Comparison of ENCODE assay signal across 25 cellular contexts in the genomic region with DNA sequence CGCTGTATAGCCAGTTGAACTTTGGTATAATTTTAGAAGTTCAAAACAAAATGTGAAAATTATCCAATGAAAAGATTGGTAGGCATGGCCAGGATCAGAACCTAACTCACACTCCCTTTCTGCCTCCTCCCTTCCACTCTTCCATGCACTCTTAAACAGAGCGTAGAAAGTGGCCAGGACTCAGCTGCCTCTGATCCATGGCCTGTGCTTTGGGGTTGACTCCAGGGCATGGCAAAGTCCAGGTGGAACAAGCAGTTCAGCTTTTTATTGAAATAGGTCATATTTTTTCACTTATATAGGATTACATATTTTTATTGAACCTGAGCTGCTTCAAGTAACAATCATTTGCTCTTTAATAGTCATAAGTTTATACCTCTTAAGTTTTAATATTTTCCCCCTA. TPM values are rescaled to one million over a fixed set of nuclear protein-coding genes. Genes with fewer than 3 reads are reported as not detected.
DNase-seq lines count a peak whose midpoint lies in the region; ATAC-seq, FAIRE-seq and TF ChIP-seq lines count a peak whose summit lies in the region.
"Had no signal": no experiment of that assay in that cellular context is flagged by ENCODE, and none has a peak within 500 bp of the region (broad histone marks: within the 10 kb centered on the region; RNA-seq: fewer than 3 reads in every experiment).

No MANE protein-coding gene starts in this region.

- H3K4me3 ChIP-seq in liver (ENCODE audit: low read depth in 1 of 3, low read length in 3 of 3) (no peak overlapping the region), HepG2 (replicated peaks in 1 of 3; ENCODE audit: insufficient read depth in 1 of 3, low read depth in 2 of 3, low read length in 3 of 3) (no peak overlapping the region), dorsolateral prefrontal cortex (no peak overlapping the region), right lobe of liver (no peak overlapping the region)
- H3K4me3 ChIP-seq: A549; BLaER1 treated with 17β-estradiol and CSF1 and Interleukin-3, amounts not matched to agents 10 nM and 100 nM; GM12878; GM23248 had no signal

- POLR2A ChIA-PET in HepG2 (lab: Yijun Ruan, JAX): interaction anchor here (1.3 kb wide), 1 partner anchor 25 kb away, joined by 4 read pairs; no protein-coding TSS in a partner anchor

- H3K9me3 ChIP-seq in liver (ENCODE audit: control insufficient read depth in 4 of 4, low read length in 3 of 4) (no peaks in the 10 kb centered on the region), HepG2 (ENCODE audit: low read length) (no peaks in the 10 kb centered on the region), right lobe of liver (no peaks in the 10 kb centered on the region)
- H3K9me3 ChIP-seq: A549; BE2C; BLaER1 treated with 17β-estradiol and CSF1 and Interleukin-3, amounts not matched to agents 10 nM and 100 nM had no signal

- H3K4me2 ChIP-seq in HepG2 (ENCODE audit: low read depth, low read length): no peak overlapping the region
- H3K4me2 ChIP-seq: A549; BLaER1 treated with 17β-estradiol and CSF1 and Interleukin-3, amounts not matched to agents 10 nM and 100 nM had no signal

- intact Hi-C loops in HepG2 (cut with micrococcal nuclease; ENCODE audit: unreplicated experiment): no loop called here
- intact Hi-C loops in dorsolateral prefrontal cortex (cut with DNase I): loop anchor here (5.0 kb wide), 2 partner anchors 38 to 282 kb away; a partner anchor contains a TSS
- intact Hi-C loops in right lobe of liver (cut with DNase I): no loop called here

- H3K27me3 ChIP-seq in liver (ENCODE audit: control insufficient read depth in 4 of 4, insufficient read depth in 4 of 4, low read length in 3 of 4) (no peaks in the 10 kb centered on the region), HepG2 (ENCODE audit: control insufficient read depth in 1 of 2, insufficient read depth in 2 of 2, low read length in 2 of 2) (no peaks in the 10 kb centered on the region; a peak in 1 of 5 replicates), dorsolateral prefrontal cortex (no peaks in the 10 kb centered on the region), right lobe of liver (no peaks in the 10 kb centered on the region)
- H3K27me3 ChIP-seq: BE2C; BLaER1 treated with 17β-estradiol and CSF1 and Interleukin-3, amounts not matched to agents 10 nM and 100 nM had no signal

- no peak for DNase-seq in HepG2 (ENCODE audit: low spot score)
- no peak for DNase-seq in dorsolateral prefrontal cortex
- peak in 1 of 3 donors; percentile 61 for DNase-seq in right lobe of liver
- DNase-seq in NCI-H128 (lab: John Stamatoyannopoulos, UW; ENCODE audit: unreplicated experiment): no peak
- DNase-seq in mesenteric fat pad (ENCODE audit: low spot score): no peak
- no peak for DNase-seq in activated CD4-positive, alpha-beta T cell treated with anti-CD3 and anti-CD28 coated beads, Interleukin-2, amount 50 U/mL, for 1 hour
- DNase-seq: 8988T; ACHN; AML-193; BE2C; CD4-positive, alpha-beta T cell; CD8-positive, alpha-beta memory T cell; DMS 273 treated with DMSO at 0.1 percent for 48 hours; DMS79; EL; GDM1; GM23248; H7; HCEC 1CT had no signal

- in situ Hi-C loops in HepG2 (cut with HindIII; ENCODE audit: extremely low pct_ligation_motif_present, low pct_unique_long_range_greater_than_20kb): loop anchor here (5.0 to 10.0 kb wide), 2 partner anchors 37 to 275 kb away; no protein-coding TSS in a partner anchor

- TF ChIP-seq POLR2A in HepG2 (IDR thresholded peaks at IDR 0.05; ENCODE audit: insufficient read depth in 1 of 2, low read depth in 2 of 2, low read length in 2 of 2) (no peak), right lobe of liver (IDR thresholded peaks at IDR 0.05) (no peak)

- ATAC-seq in HepG2: no peak
- peak; percentile 44 to 83 (median 62) for ATAC-seq in right lobe of liver
- ATAC-seq: A549, GM12878 had no signal

- H3K9ac ChIP-seq in liver (ENCODE audit: low read depth in 1 of 2, low read length in 2 of 2) (no peak overlapping the region), HepG2 (ENCODE audit: insufficient read depth, low read depth, low read length) (no peak overlapping the region)
- H3K9ac ChIP-seq: BLaER1 treated with 17β-estradiol and CSF1 and Interleukin-3, amounts not matched to agents 10 nM and 100 nM; GM23248 had no signal

- no TSS peak for BruUV-seq in HepG2 (replicated peaks; lab: Mats Ljungman, UMichigan)

- H3K4me1 ChIP-seq in liver (ENCODE audit: control insufficient read depth in 4 of 4, insufficient read depth in 4 of 4, low read length in 3 of 4): peaks cover 0 to 10% (median 8%) of the 10 kb centered on the region in 4 donors
- peaks cover 10% of the 10 kb centered on the region; the same call in 1 of the 2 replicates for H3K4me1 ChIP-seq in HepG2 (ENCODE audit: insufficient read depth, low read length)
- H3K4me1 ChIP-seq in right lobe of liver: peaks cover 0 to 8% (median 1%) of the 10 kb centered on the region in 4 donors
- H3K4me1 ChIP-seq: A549; BE2C; BLaER1 treated with 17β-estradiol and CSF1 and Interleukin-3, amounts not matched to agents 10 nM and 100 nM had no signal

- FAIRE-seq in HepG2 (lab: Jason Lieb, UNC): no peak
- FAIRE-seq: A549, D721Med, GM12878, H1 had no signal

- WGBS in liver: 73% methylated on average over 2 of the region's 2 CpGs
- 97% methylated on average over 2 of the region's 2 CpGs for WGBS in HepG2 (ENCODE audit: low lambda C conversion rate)
- 66% methylated on average over 2 of the region's 2 CpGs for WGBS in right lobe of liver (ENCODE audit: insufficient coverage, low coverage, low lambda C conversion rate, missing lambda C conversion rate)

- H2AFZ ChIP-seq in HepG2 (ENCODE audit: low read length): no peak overlapping the region
- H2AFZ ChIP-seq: GM23248 had no signal

- H3K36me3 ChIP-seq in liver (ENCODE audit: control insufficient read depth in 4 of 4, insufficient read depth in 3 of 4, low read depth in 1 of 4, low read length in 3 of 4): peaks cover 0 to 18% (median 8%) of the 10 kb centered on the region in 4 donors
- H3K36me3 ChIP-seq in HepG2 (replicated peaks in 1 of 2; ENCODE audit: control insufficient read depth in 1 of 2, insufficient read depth in 2 of 2, low read length in 2 of 2): peaks cover 0 to 14% of the 10 kb centered on the region in 2 experiments; a peak in 4 of 5 replicates
- H3K36me3 ChIP-seq in right lobe of liver: peaks cover 0 to 7% (median 2%) of the 10 kb centered on the region in 4 donors
- H3K36me3 ChIP-seq: BE2C had no signal

- TF ChIP-seq EP300 in HepG2 (IDR thresholded peaks at IDR 0.05; ENCODE audit: low read depth in 2 of 2, low read length in 2 of 2) (no peak), HepG2 (CRISPR knock-in tag; IDR thresholded peaks at IDR 0.05; ENCODE audit: borderline replicate concordance) (no peak)

- no peak overlapping the region for H3K27ac ChIP-seq in liver (ENCODE audit: low read depth in 1 of 2, low read length in 2 of 2)
- H3K27ac ChIP-seq in HepG2 (ENCODE audit: extremely low read length, insufficient read depth, low read length): no peak overlapping the region
- peak overlapping the region in 34 of 59 donors; percentile 1 to 84 (median 66) for H3K27ac ChIP-seq in dorsolateral prefrontal cortex
- peak overlapping the region in 1 of 3 donors; percentile 48 for H3K27ac ChIP-seq in right lobe of liver
- H3K27ac ChIP-seq: A549; BLaER1 treated with 17β-estradiol and CSF1 and Interleukin-3, amounts not matched to agents 10 nM and 100 nM; GM23248 had no signal

- no peaks in the 10 kb centered on the region for H3K79me2 ChIP-seq in HepG2 (ENCODE audit: insufficient read depth, low read length)

- TF ChIP-seq RAD21 in liver (IDR thresholded peaks at IDR 0.05) (no peak), HepG2 (CRISPR knock-in tag; IDR thresholded peaks at IDR 0.05) (no peak)

- H4K20me1 ChIP-seq in HepG2 (ENCODE audit: insufficient read depth, low read length): no peaks in the 10 kb centered on the region
- H4K20me1 ChIP-seq: BLaER1 treated with 17β-estradiol and CSF1 and Interleukin-3, amounts not matched to agents 10 nM and 100 nM had no signal

- TF ChIP-seq CTCF in liver (IDR thresholded peaks at IDR 0.05; ENCODE audit: low read depth, low read length, missing input control) (no peak), HepG2 (CRISPR knock-in tag; IDR thresholded peaks at IDR 0.05) (no peak), dorsolateral prefrontal cortex (IDR thresholded peaks at IDR 0.05 in 54 of 56, conservative IDR thresholded peaks at IDR 0.05 in 2 of 56; ENCODE audit: low read depth in 1 of 56, partially characterized antibody in 56 of 56) (no peak), right lobe of liver (IDR thresholded peaks at IDR 0.05) (no peak)

- CTCF ChIA-PET in HepG2 (lab: Yijun Ruan, JAX; ENCODE audit: low intra/inter-chr PET ratio, low total read pairs): no interaction called here

RNA-seq across cellular contexts. Expression of a gene that starts 26.2 kb away (rescaled TPM):
- 10 to 100 TPM in 1 of 2 donors, 1 to 10 TPM in 1; 9.1 to 11.9 TPM for total RNA-seq in liver
- 10 to 100 TPM; 12.9 to 13.2 TPM for polyA plus RNA-seq in liver
- total RNA-seq in HepG2 (2016; rRNA removed; fragmentation: Illumina TruSeq; extraction: Trizol): 13.3 and 15.2 TPM in 2 replicates
- total RNA-seq in HepG2 (2016; cell fraction: cytosol; rRNA removed; fragmentation: Illumina TruSeq; extraction: Trizol; ENCODE audit: low read depth): 6.0 and 8.5 TPM in 2 replicates
- total RNA-seq in HepG2 (2016; cell fraction: insoluble cytoplasmic fraction; rRNA removed; fragmentation: Illumina TruSeq; extraction: Trizol): 11.4 and 14.0 TPM in 2 replicates
- total RNA-seq in HepG2 (2016; cell fraction: membrane; rRNA removed; fragmentation: Illumina TruSeq; extraction: Trizol): 12.0 and 14.5 TPM in 2 replicates
- 6.6 and 8.8 TPM in 2 replicates for total RNA-seq in HepG2 (2016; cell fraction: nucleus; rRNA removed; fragmentation: Illumina TruSeq; extraction: Trizol)
- 10.0 and 10.5 TPM in 2 replicates for polyA plus RNA-seq in HepG2 (2011; rRNA removed)
- polyA plus RNA-seq in HepG2 (2011; cell fraction: cytosol; rRNA removed): 5.7 and 7.3 TPM in 2 replicates
- polyA plus RNA-seq in HepG2 (2011; cell fraction: nucleus; rRNA removed): 10.0 and 11.1 TPM in 2 replicates
- polyA plus RNA-seq in HepG2 (2012): 23.9 and 28.9 TPM in 2 replicates
- polyA plus RNA-seq in HepG2 (2016; cell fraction: cytosol; fragmentation: Illumina TruSeq; extraction: Trizol; ENCODE audit: low read depth): 7.9 and 9.4 TPM in 2 replicates
- 18.0 and 18.7 TPM in 2 replicates for polyA plus RNA-seq in HepG2 (2016; cell fraction: insoluble cytoplasmic fraction; fragmentation: Illumina TruSeq; extraction: Trizol; ENCODE audit: low read depth)
- polyA plus RNA-seq in HepG2 (2016; cell fraction: membrane; fragmentation: Illumina TruSeq; extraction: Trizol; ENCODE audit: low read depth): 12.1 and 13.1 TPM in 2 replicates
- 22.8 and 23.1 TPM in 2 replicates for polyA plus RNA-seq in HepG2 (2016; cell fraction: nucleus; fragmentation: Illumina TruSeq; extraction: Trizol; ENCODE audit: insufficient read depth, low read depth)
- polyA minus RNA-seq in HepG2 (2011; rRNA and poly(A)+ RNA removed; ENCODE audit: low replicate concordance): 4.8 and 5.3 TPM in 2 replicates
- polyA minus RNA-seq in HepG2 (2011; cell fraction: cytosol; rRNA and poly(A)+ RNA removed): 8.2 and 11.3 TPM in 2 replicates
- 8.2 and 8.7 TPM in 2 replicates for polyA minus RNA-seq in HepG2 (2011; cell fraction: nucleus; rRNA and poly(A)+ RNA removed)
- total RNA-seq in dorsolateral prefrontal cortex: 10 to 100 TPM; 32.3 to 82.1 (median 48.4) TPM
- total RNA-seq in right lobe of liver: 10 to 100 TPM; 13.9 to 22.0 (median 14.7) TPM
- total RNA-seq in mesenteric fat pad: 27.6 TPM

RNA-seq across cellular contexts. Expression of a gene that starts 38.5 kb away (rescaled TPM):
- total RNA-seq in liver (1 to 10 TPM; 2.9 to 9.5 TPM), HepG2 (2016; rRNA removed; fragmentation: Illumina TruSeq; extraction: Trizol) (0.59 and 1.4 TPM in 2 replicates), dorsolateral prefrontal cortex (100 to 1,000 TPM in 107 of 120 experiments, 10 to 100 TPM in 13; 57.2 to 174 (median 137) TPM), right lobe of liver (10 to 100 TPM in 1 of 6 experiments, 1 to 10 TPM in 5; 1.5 to 14.8 (median 4.1) TPM), mesenteric fat pad (18.1 TPM)
- polyA plus RNA-seq in liver (1 to 10 TPM in 1 of 2 donors, under 1 TPM in 1; 0.83 to 1.8 TPM), HepG2 (2011; rRNA removed) (0.71 and 0.92 TPM in 2 replicates)
- 0.09 and 0.10 TPM in 2 replicates for total RNA-seq in HepG2 (2016; cell fraction: cytosol; rRNA removed; fragmentation: Illumina TruSeq; extraction: Trizol; ENCODE audit: low read depth)
- 0.77 and 1.3 TPM in 2 replicates for total RNA-seq in HepG2 (2016; cell fraction: insoluble cytoplasmic fraction; rRNA removed; fragmentation: Illumina TruSeq; extraction: Trizol)
- 0.45 and 0.59 TPM in 2 replicates for total RNA-seq in HepG2 (2016; cell fraction: membrane; rRNA removed; fragmentation: Illumina TruSeq; extraction: Trizol)
- total RNA-seq in HepG2 (2016; cell fraction: nucleus; rRNA removed; fragmentation: Illumina TruSeq; extraction: Trizol): 1.6 and 1.7 TPM in 2 replicates
- 0.88 and 0.89 TPM in 2 replicates for polyA plus RNA-seq in HepG2 (2011; cell fraction: cytosol; rRNA removed)
- 0.47 and 0.69 TPM in 2 replicates for polyA plus RNA-seq in HepG2 (2011; cell fraction: nucleus; rRNA removed)
- polyA plus RNA-seq in HepG2 (2012): 1.4 and 1.9 TPM in 2 replicates
- 0.06 and 0.28 TPM in 2 replicates for polyA plus RNA-seq in HepG2 (2016; cell fraction: cytosol; fragmentation: Illumina TruSeq; extraction: Trizol; ENCODE audit: low read depth)
- 0.70 and 0.86 TPM in 2 replicates for polyA plus RNA-seq in HepG2 (2016; cell fraction: insoluble cytoplasmic fraction; fragmentation: Illumina TruSeq; extraction: Trizol; ENCODE audit: low read depth)
- 0.20 and 0.27 TPM in 2 replicates for polyA plus RNA-seq in HepG2 (2016; cell fraction: membrane; fragmentation: Illumina TruSeq; extraction: Trizol; ENCODE audit: low read depth)
- polyA plus RNA-seq in HepG2 (2016; cell fraction: nucleus; fragmentation: Illumina TruSeq; extraction: Trizol; ENCODE audit: insufficient read depth, low read depth): 1.6 and 1.9 TPM in 2 replicates
- 0.90 and 8.2 TPM in 2 replicates for polyA minus RNA-seq in HepG2 (2011; rRNA and poly(A)+ RNA removed; ENCODE audit: low replicate concordance)
- 1.8 and 2.0 TPM in 2 replicates for polyA minus RNA-seq in HepG2 (2011; cell fraction: cytosol; rRNA and poly(A)+ RNA removed)
- polyA minus RNA-seq in HepG2 (2011; cell fraction: nucleus; rRNA and poly(A)+ RNA removed): 2.7 and 5.1 TPM in 2 replicates

RNA-seq across cellular contexts. Expression of a gene that starts 50.0 kb away (rescaled TPM):
- total RNA-seq in liver (10 to 100 TPM; 20.2 to 36.3 TPM), HepG2 (2016; rRNA removed; fragmentation: Illumina TruSeq; extraction: Trizol) (49.5 and 67.0 TPM in 2 replicates), dorsolateral prefrontal cortex (100 to 1,000 TPM in 4 of 120 experiments, 10 to 100 TPM in 116; 29.2 to 189 (median 49.2) TPM), right lobe of liver (10 to 100 TPM; 20.1 to 93.6 (median 53.6) TPM), mesenteric fat pad (39.3 TPM)
- polyA plus RNA-seq in liver (10 to 100 TPM; 29.3 to 65.2 TPM), HepG2 (2011; rRNA removed) (17.8 and 18.8 TPM in 2 replicates)
- total RNA-seq in HepG2 (2016; cell fraction: cytosol; rRNA removed; fragmentation: Illumina TruSeq; extraction: Trizol; ENCODE audit: low read depth): 9.9 and 10.7 TPM in 2 replicates
- total RNA-seq in HepG2 (2016; cell fraction: insoluble cytoplasmic fraction; rRNA removed; fragmentation: Illumina TruSeq; extraction: Trizol): 46.9 and 68.2 TPM in 2 replicates
- total RNA-seq in HepG2 (2016; cell fraction: membrane; rRNA removed; fragmentation: Illumina TruSeq; extraction: Trizol): 11.0 and 12.8 TPM in 2 replicates
- total RNA-seq in HepG2 (2016; cell fraction: nucleus; rRNA removed; fragmentation: Illumina TruSeq; extraction: Trizol): 64.0 and 64.7 TPM in 2 replicates
- 6.4 and 8.3 TPM in 2 replicates for polyA plus RNA-seq in HepG2 (2011; cell fraction: cytosol; rRNA removed)
- 14.6 and 25.8 TPM in 2 replicates for polyA plus RNA-seq in HepG2 (2011; cell fraction: nucleus; rRNA removed)
- polyA plus RNA-seq in HepG2 (2012): 27.5 and 40.7 TPM in 2 replicates
- 6.9 and 7.7 TPM in 2 replicates for polyA plus RNA-seq in HepG2 (2016; cell fraction: cytosol; fragmentation: Illumina TruSeq; extraction: Trizol; ENCODE audit: low read depth)
- 63.7 and 68.2 TPM in 2 replicates for polyA plus RNA-seq in HepG2 (2016; cell fraction: insoluble cytoplasmic fraction; fragmentation: Illumina TruSeq; extraction: Trizol; ENCODE audit: low read depth)
- polyA plus RNA-seq in HepG2 (2016; cell fraction: membrane; fragmentation: Illumina TruSeq; extraction: Trizol; ENCODE audit: low read depth): 9.3 and 9.4 TPM in 2 replicates
- polyA plus RNA-seq in HepG2 (2016; cell fraction: nucleus; fragmentation: Illumina TruSeq; extraction: Trizol; ENCODE audit: insufficient read depth, low read depth): 45.2 and 47.6 TPM in 2 replicates
- 6.3 and 18.5 TPM in 2 replicates for polyA minus RNA-seq in HepG2 (2011; rRNA and poly(A)+ RNA removed; ENCODE audit: low replicate concordance)
- 8.9 and 9.9 TPM in 2 replicates for polyA minus RNA-seq in HepG2 (2011; cell fraction: cytosol; rRNA and poly(A)+ RNA removed)
- 88.3 and 98.2 TPM in 2 replicates for polyA minus RNA-seq in HepG2 (2011; cell fraction: nucleus; rRNA and poly(A)+ RNA removed)

Comparison
In these comparisons a context has a peak if more than half of its experiments do, and no peak if none do; other contexts are left out.
1. H3K27ac ChIP-seq: peak in dorsolateral prefrontal cortex (34 of 59); none in liver (0 of 2) and HepG2 (single experiment).
2. intact Hi-C loops: an anchor here in dorsolateral prefrontal cortex (5.0 kb wide); none called in HepG2 and right lobe of liver.